In genomic region chr6:131039345-131039680, GRCh38 we compare ENCODE assay signal across 17 cellular contexts. TPM values are rescaled to one million over a fixed set of nuclear protein-coding genes. Genes with fewer than 3 reads are reported as not detected.
DNase-seq lines count a peak whose midpoint lies in the region; ATAC-seq, FAIRE-seq and TF ChIP-seq lines count a peak whose summit lies in the region.
"Had no signal": no experiment of that assay in that cellular context is flagged by ENCODE, and none has a peak within 500 bp of the region (broad histone marks: within the 10 kb centered on the region; RNA-seq: fewer than 3 reads in every experiment).

No MANE protein-coding gene starts in this region.

- CTCF ChIA-PET in GM10248 (lab: Yijun Ruan, JAX), result no interaction called here

- H3K27ac Mint-ChIP-seq in progenitor cell of endocrine pancreas, result peak overlapping the region; percentile 31

- no peaks in the 10 kb centered on the region for H3K36me3 Mint-ChIP-seq in progenitor cell of endocrine pancreas (ENCODE audit: insufficient read depth)

- H2AFZ ChIP-seq in ACC112 (ENCODE audit: low read length, unreplicated experiment) (peak overlapping the region; percentile 15), fibroblast of lung (ENCODE audit: low read length) (no peak overlapping the region)

- POLR2A ChIA-PET in GM10248 (lab: Yijun Ruan, JAX), result no interaction called here

- peaks cover 5% of the 10 kb centered on the region for H3K9me3 Mint-ChIP-seq in progenitor cell of endocrine pancreas (ENCODE audit: low read depth)

- peaks cover 27% of the 10 kb centered on the region for H3K4me1 ChIP-seq in ACC112 (ENCODE audit: control insufficient read depth, insufficient read depth, low read length, unreplicated experiment)
- H3K4me1 ChIP-seq in fibroblast of lung (ENCODE audit: control insufficient read depth, extremely low read depth, insufficient read depth, low read length), result peaks cover 16% of the 10 kb centered on the region
- H3K4me1 ChIP-seq: BLaER1 treated with 17β-estradiol and CSF1 and Interleukin-3, amounts not matched to agents 10 nM and 100 nM had no signal

- peak overlapping the region; percentile 51 for H3K4me2 ChIP-seq in fibroblast of lung (ENCODE audit: extremely low read depth, insufficient read depth, low read length)
- H3K4me2 ChIP-seq: BLaER1 treated with 17β-estradiol and CSF1 and Interleukin-3, amounts not matched to agents 10 nM and 100 nM; SK-N-SH had no signal

- H3K9me3 ChIP-seq in fibroblast of lung (ENCODE audit: control insufficient read depth, insufficient read depth, low read depth, low read length), result no peaks in the 10 kb centered on the region
- H3K9me3 ChIP-seq: SK-N-SH had no signal

- no peak for ATAC-seq in HG02642 (IDR thresholded peaks at IDR 0.05; ENCODE audit: poor library complexity, unreplicated experiment)

- H3K79me2 ChIP-seq in ACC112 (ENCODE audit: control insufficient read depth, insufficient read depth, low read length, unreplicated experiment), result peaks cover 66% of the 10 kb centered on the region
- peaks cover 62% of the 10 kb centered on the region for H3K79me2 ChIP-seq in fibroblast of lung (ENCODE audit: control insufficient read depth, insufficient read depth, low read length)

- peak overlapping the region; percentile 27 for H3K27ac ChIP-seq in ACC112 (ENCODE audit: low read depth, low read length)
- peak overlapping the region; percentile 51 for H3K27ac ChIP-seq in fibroblast of lung (ENCODE audit: insufficient read depth, low read length)
- H3K27ac ChIP-seq: BLaER1 treated with 17β-estradiol and CSF1 and Interleukin-3, amounts not matched to agents 10 nM and 100 nM had no signal

- H3K27me3 Mint-ChIP-seq in progenitor cell of endocrine pancreas, result no peaks in the 10 kb centered on the region

- peaks cover 30% of the 10 kb centered on the region for H3K4me1 Mint-ChIP-seq in progenitor cell of endocrine pancreas (ENCODE audit: low read depth)

- H3K4me3 Mint-ChIP-seq in progenitor cell of endocrine pancreas (ENCODE audit: low read depth), result no peak overlapping the region

- no peaks in the 10 kb centered on the region for H3K36me3 ChIP-seq in ACC112 (ENCODE audit: insufficient read depth, low read length)
- no peaks in the 10 kb centered on the region for H3K36me3 ChIP-seq in fibroblast of lung (ENCODE audit: control insufficient read depth, insufficient read depth, low read length)

- DNase-seq in OCI-M1 (lab: John Stamatoyannopoulos, UW), result peak; percentile 63
- DNase-seq in fibroblast of lung (ENCODE audit: low read depth in 2 of 2), result no peak
- DNase-seq in progenitor cell of endocrine pancreas (ENCODE audit: low spot score, unreplicated experiment), result no peak
- no peak for DNase-seq in GM10248 (ENCODE audit: extremely low spot score)
- DNase-seq in superior temporal gyrus (ENCODE audit: extremely low spot score), result no peak
- no peak for DNase-seq in HTR-8/SVneo (ENCODE audit: insufficient read length, low spot score)
- DNase-seq: 8988T, DMS 273 treated with DMSO at 0.1 percent for 48 hours, H7, Kasumi-1, NCI-H1417 treated with DMSO at 0.1 percent for 48 hours, NCI-H2029, NCI-H524, SK-N-SH had no signal

- FAIRE-seq in HTR-8/SVneo (lab: Jason Lieb, UNC), result no peak

- no peaks in the 10 kb centered on the region for H4K20me1 ChIP-seq in fibroblast of lung (ENCODE audit: control insufficient read depth, extremely low read depth, insufficient read depth, low read length)

- no peak overlapping the region for H3K9ac ChIP-seq in fibroblast of lung (ENCODE audit: insufficient read depth, low read length)
- H3K9ac ChIP-seq: BLaER1 treated with 17β-estradiol and CSF1 and Interleukin-3, amounts not matched to agents 10 nM and 100 nM; SK-N-SH had no signal

- TF ChIP-seq CTCF in fibroblast of lung (conservative IDR thresholded peaks at IDR 0.05 in 1 of 2, IDR thresholded peaks at IDR 0.05 in 1 of 2; ENCODE audit: low read depth in 1 of 2, low read length in 2 of 2) (no peak), progenitor cell of endocrine pancreas (IDR thresholded peaks at IDR 0.05; ENCODE audit: unreplicated experiment) (no peak), GM10248 (IDR thresholded peaks at IDR 0.05; ENCODE audit: control extremely low read depth, extremely low read depth, low read depth, missing control alignments) (no peak)

- no peaks in the 10 kb centered on the region for H3K27me3 ChIP-seq in ACC112 (ENCODE audit: insufficient read depth, low read length)
- H3K27me3 ChIP-seq in fibroblast of lung (ENCODE audit: control insufficient read depth, insufficient read depth, low read length), result no peaks in the 10 kb centered on the region
- H3K27me3 ChIP-seq: BLaER1 treated with 17β-estradiol and CSF1 and Interleukin-3, amounts not matched to agents 10 nM and 100 nM had no signal

- peak overlapping the region; percentile 57 for H3K4me3 ChIP-seq in ACC112 (ENCODE audit: low read depth, low read length)
- peak overlapping the region in 1 of 4 experiments; percentile 8 for H3K4me3 ChIP-seq in fibroblast of lung (replicated peaks in 1 of 4; ENCODE audit: control extremely low read depth in 1 of 4, insufficient read depth in 1 of 4, low read depth in 3 of 4, low read length in 4 of 4)
- H3K4me3 ChIP-seq: BLaER1 treated with 17β-estradiol and CSF1 and Interleukin-3, amounts not matched to agents 10 nM and 100 nM had no signal

RNA-seq across cellular contexts. Expression of gene EPB41L2, which starts 23.7 kb away (rescaled TPM):
- total RNA-seq in fibroblast of lung (68.3 and 113 TPM in 2 replicates), progenitor cell of endocrine pancreas (61.6 and 62.7 TPM in 2 replicates)
- 146 and 264 TPM in 2 replicates for polyA plus RNA-seq in fibroblast of lung
- polyA plus RNA-seq in fibroblast of lung (2012), result 119 and 231 TPM in 2 replicates
- 250 and 335 TPM in 2 replicates for polyA minus RNA-seq in fibroblast of lung (ENCODE audit: low replicate concordance)
